Comparison of ENCODE assay signal across 7 cellular contexts in genomic region chr7:43584733-43585132, GRCh38. TPM values are rescaled to one million over a fixed set of nuclear protein-coding genes. Genes with fewer than 3 reads are reported as not detected.
DNase-seq lines count a peak whose midpoint lies in the region; ATAC-seq and TF ChIP-seq lines count a peak whose summit lies in the region.
"Not testable (repeated sequence)": the region's sequence is repeated elsewhere in the genome, so short reads cannot be mapped to it uniquely, and the experiment has no call there.

No MANE protein-coding gene starts in this region.

- DNase-seq in GM06990 (ENCODE audit: extremely low read depth, insufficient read length); MM.1S; activated CD4-positive, alpha-beta memory T cell treated with anti-CD3 and anti-CD28 coated beads, Interleukin-2, amount 10 ng/mL, durations not matched to agents 7 days and 5 days; brain microvascular endothelial cell; fibroblast of the aortic adventitia (ENCODE audit: low read depth); gastrocnemius medialis: not testable (repeated sequence)

- H3K4me1 Mint-ChIP-seq in activated CD4-positive, alpha-beta memory T cell treated with anti-CD3 and anti-CD28 coated beads, Interleukin-2, amount 10 ng/mL, durations not matched to agents 7 days and 5 days: peaks cover 42% of the 10 kb centered on the region

- 78 to 86% methylated on average over 7 to 11 of the region's 11 CpGs for WGBS in mesodermal cell (ENCODE audit: insufficient coverage in 2 of 2), 2 experiments

- H4K20me1 ChIP-seq in MM.1S (ENCODE audit: insufficient read depth, low read length): not testable (repeated sequence)

- peak overlapping the region; percentile 77 for H3K9ac ChIP-seq in MM.1S (ENCODE audit: low read length)

- not testable (repeated sequence) for H3K9me3 ChIP-seq in MM.1S (replicated peaks; ENCODE audit: insufficient read depth, low read length); mesodermal cell (ENCODE audit: control insufficient read depth, low read length); gastrocnemius medialis

- peak overlapping the region; percentile 100 for H3K4me3 Mint-ChIP-seq in activated CD4-positive, alpha-beta memory T cell treated with anti-CD3 and anti-CD28 coated beads, Interleukin-2, amount 10 ng/mL, durations not matched to agents 7 days and 5 days

- POLR2A ChIA-PET in activated CD4-positive, alpha-beta memory T cell treated with anti-CD3 and anti-CD28 coated beads, Interleukin-2, amount 10 ng/mL, durations not matched to agents 7 days and 5 days (lab: Charles Lee): interaction anchor here (0.9 to 11.0 kb wide), 12 partner anchors 10 to 654 kb away, joined by 3 to 304 read pairs (median 6); partner anchors contain the start of gene MRPS24

- H3F3A ChIP-seq in MM.1S (ENCODE audit: insufficient read depth, low read length): peaks cover 29% of the 10 kb centered on the region

- peak overlapping the region; percentile 100 for H3K27ac Mint-ChIP-seq in activated CD4-positive, alpha-beta memory T cell treated with anti-CD3 and anti-CD28 coated beads, Interleukin-2, amount 10 ng/mL, durations not matched to agents 7 days and 5 days

- peak overlapping the region; percentile 96 for H3K4me3 ChIP-seq in GM06990 (replicated peaks; ENCODE audit: low read depth, low read length)
- peak overlapping the region; percentile 80 for H3K4me3 ChIP-seq in MM.1S (ENCODE audit: low read length)
- peak overlapping the region; percentile 90 for H3K4me3 ChIP-seq in brain microvascular endothelial cell (ENCODE audit: low read depth, low read length)
- H3K4me3 ChIP-seq in fibroblast of the aortic adventitia (ENCODE audit: low read depth, low read length): peak overlapping the region; percentile 89
- H3K4me3 ChIP-seq in mesodermal cell (ENCODE audit: extremely low read depth, insufficient read depth, low read length, poor library complexity, severe bottlenecking): peak overlapping the region; percentile 76
- peak overlapping the region in 2 of 4 donors; percentile 74 for H3K4me3 ChIP-seq in gastrocnemius medialis

- intact Hi-C loops in gastrocnemius medialis (cut with DNase I; ENCODE audit: low total_unique reads): loop anchor here (10.0 kb wide), 1 partner anchor 650 kb away; the partner anchor contains the start of genes MRPL32 and PSMA2

- peaks cover 15% of the 10 kb centered on the region for H3K27me3 Mint-ChIP-seq in activated CD4-positive, alpha-beta memory T cell treated with anti-CD3 and anti-CD28 coated beads, Interleukin-2, amount 10 ng/mL, durations not matched to agents 7 days and 5 days

- H3K36me3 ChIP-seq in GM06990 (ENCODE audit: control insufficient read depth, insufficient read depth, low read length); MM.1S (replicated peaks; ENCODE audit: insufficient read depth, low read length); brain microvascular endothelial cell (replicated peaks); mesodermal cell (ENCODE audit: control insufficient read depth, insufficient read depth, low read length); gastrocnemius medialis: not testable (repeated sequence)

- H3K4me1 ChIP-seq in MM.1S (ENCODE audit: low read length): peaks cover 32% of the 10 kb centered on the region
- H3K4me1 ChIP-seq in mesodermal cell (ENCODE audit: control insufficient read depth, insufficient read depth, low read length, poor library complexity, severe bottlenecking): not testable (repeated sequence)
- H3K4me1 ChIP-seq in gastrocnemius medialis: peaks cover 14 to 21% of the 10 kb centered on the region in 2 donors

- TF ChIP-seq POLR2A in gastrocnemius medialis (IDR thresholded peaks at IDR 0.05): not testable (repeated sequence)

- not testable (repeated sequence) for ATAC-seq in gastrocnemius medialis

- H3K9me3 Mint-ChIP-seq in activated CD4-positive, alpha-beta memory T cell treated with anti-CD3 and anti-CD28 coated beads, Interleukin-2, amount 10 ng/mL, durations not matched to agents 7 days and 5 days: not testable (repeated sequence)

- H3K27me3 ChIP-seq in GM06990 (replicated peaks; ENCODE audit: control insufficient read depth, insufficient read depth, low read length); MM.1S (replicated peaks; ENCODE audit: insufficient read depth, low read length); brain microvascular endothelial cell (replicated peaks); gastrocnemius medialis: not testable (repeated sequence)

- peak overlapping the region; percentile 80 for H3K27ac ChIP-seq in MM.1S (ENCODE audit: low read length)
- peak overlapping the region; percentile 90 for H3K27ac ChIP-seq in brain microvascular endothelial cell
- not testable (repeated sequence) for H3K27ac ChIP-seq in mesodermal cell (ENCODE audit: low read depth, low read length, severe bottlenecking)
- H3K27ac ChIP-seq in gastrocnemius medialis: peak overlapping the region; percentile 81 to 96 (median 94)

- CTCF ChIA-PET in activated CD4-positive, alpha-beta memory T cell treated with anti-CD3 and anti-CD28 coated beads, Interleukin-2, amount 10 ng/mL, durations not matched to agents 7 days and 5 days (lab: Charles Lee): interaction anchor here (1.2 to 11.5 kb wide), 5 partner anchors 10 to 254 kb away, joined by 3 to 452 read pairs (median 5); partner anchors contain the start of gene COA1

- H3K9me2 ChIP-seq in MM.1S (replicated peaks; ENCODE audit: insufficient read depth, low read length): not testable (repeated sequence)

- not testable (repeated sequence) for TF ChIP-seq CTCF in GM06990 (IDR thresholded peaks at IDR 0.05; ENCODE audit: insufficient read depth, low read length, poor library complexity, severe bottlenecking); MM.1S (IDR thresholded peaks at IDR 0.05; ENCODE audit: low read length); brain microvascular endothelial cell (IDR thresholded peaks at IDR 0.05; ENCODE audit: low read depth, low read length, missing control alignments); fibroblast of the aortic adventitia (IDR thresholded peaks at IDR 0.05; ENCODE audit: insufficient read depth, low read length); gastrocnemius medialis (IDR thresholded peaks at IDR 0.05 in 4 of 5, conservative IDR thresholded peaks at IDR 0.05 in 1 of 5)

- peaks cover 65% of the 10 kb centered on the region for H3K79me2 ChIP-seq in MM.1S (ENCODE audit: low read length)

- H3K36me3 Mint-ChIP-seq in activated CD4-positive, alpha-beta memory T cell treated with anti-CD3 and anti-CD28 coated beads, Interleukin-2, amount 10 ng/mL, durations not matched to agents 7 days and 5 days (ENCODE audit: low read depth): peaks cover 45% of the 10 kb centered on the region

- peak overlapping the region; percentile 86 for H3K4me2 ChIP-seq in MM.1S (ENCODE audit: low read depth, low read length)

- not testable (repeated sequence) for H2AFZ ChIP-seq in MM.1S (ENCODE audit: low read length)

- in situ Hi-C loops in brain microvascular endothelial cell (cut with HindIII; ENCODE audit: low pct_ligation_motif_present, low sequenced_read_pairs): not testable (repeated sequence)
- in situ Hi-C loops in gastrocnemius medialis (cut with MboI; ENCODE audit: low sequenced_read_pairs in 4 of 4): loop anchor here (5.0 to 25.0 kb wide), 6 partner anchors 110 to 253 kb away; no protein-coding TSS in a partner anchor

RNA-seq across cellular contexts. Expression of gene STK17A, which starts 1.8 kb away (rescaled TPM):
- total RNA-seq in activated CD4-positive, alpha-beta memory T cell treated with anti-CD3 and anti-CD28 coated beads, Interleukin-2, amount 10 ng/mL, durations not matched to agents 7 days and 5 days: 10 to 100 TPM; 89.5 to 90.3 TPM
- total RNA-seq in fibroblast of the aortic adventitia (ENCODE audit: low replicate concordance) (26.7 and 96.8 TPM in 2 replicates), gastrocnemius medialis (10 to 100 TPM; 19.7 to 22.3 (median 21.4) TPM)
- 37.7 TPM for polyA plus RNA-seq in mesodermal cell (2013, experiment 1 of 2)
- polyA plus RNA-seq in mesodermal cell (2013, experiment 2 of 2): 37.0 TPM
